In genomic region chr16:9124908-9125584, GRCh38 we compare ENCODE assay signal across 1 cellular context.
A peak's percentile ranks its signal among the peaks of the same experiment; 100 is the strongest.
TF ChIP-seq lines count a peak whose summit lies in the region.

No MANE protein-coding gene starts in this region.

TF ChIP-seq in K562, 482 proteins besides CTCF, POLR2A, EP300 and RAD21:
- TF ChIP-seq STAG1 (CRISPR knock-in tag; IDR thresholded peaks at IDR 0.05; ENCODE audit: borderline replicate concordance) = no peak
- TF ChIP-seq MYNN (IDR thresholded peaks at IDR 0.05) = peak; percentile 43; the same call in 1 of the 2 replicates
- no peak for TF ChIP-seq MYNN (CRISPR knock-in tag; IDR thresholded peaks at IDR 0.05)
- peak; percentile 64; the same call in 1 of the 2 replicates for TF ChIP-seq POLR2AphosphoS2 (IDR thresholded peaks at IDR 0.05; ENCODE audit: low read length)
- TF ChIP-seq THAP12 (CRISPR knock-in tag; IDR thresholded peaks at IDR 0.05) = 0 out of 2 replicates have a peak, but pooled peaks have one; percentile 15
